7 cellular contexts compared by ENCODE assay signal in genomic region chr10:29590598-29591415, GRCh38. TPM values are rescaled to one million over a fixed set of nuclear protein-coding genes. Genes with fewer than 3 reads are reported as not detected.
A peak's percentile ranks its signal among the peaks of the same experiment; 100 is the strongest.
DNase-seq lines count a peak whose midpoint lies in the region; ATAC-seq and TF ChIP-seq lines count a peak whose summit lies in the region.

No MANE protein-coding gene starts in this region.

- no peak overlapping the region for H3K4me3 Mint-ChIP-seq in nephron

- peak overlapping the region; percentile 1 to 53 (median 9) for H3K27ac Mint-ChIP-seq in nephron

- TF ChIP-seq CTCF in nephron (IDR thresholded peaks at IDR 0.05; ENCODE audit: unreplicated experiment in 3 of 3), result peak; percentile 88 to 90 (median 90)

- H3K9me3 Mint-ChIP-seq in nephron, result no peaks in the 10 kb centered on the region

- H3K36me3 Mint-ChIP-seq in nephron (ENCODE audit: low read depth), result peaks cover 2% of the 10 kb centered on the region

- no peaks in the 10 kb centered on the region for H3K27me3 Mint-ChIP-seq in nephron (ENCODE audit: low read depth)

- DNase-seq in ELF-1 (ENCODE audit: low read depth, low spot score) (peak; percentile 39), KG1 (lab: John Stamatoyannopoulos, UW) (peak; percentile 68), SW 1271 (lab: John Stamatoyannopoulos, UW) (peak; percentile 21 to 83)

- H3K4me1 Mint-ChIP-seq in nephron, result peaks cover 65% of the 10 kb centered on the region

- ATAC-seq in esophagus mucosa (peak; percentile 51), HG03460 (IDR thresholded peaks at IDR 0.05; ENCODE audit: unreplicated experiment) (no peak), GM21367 (IDR thresholded peaks at IDR 0.05; ENCODE audit: unreplicated experiment) (no peak)

RNA-seq across cellular contexts. Expression of gene SVIL, which starts 44.0 kb away (rescaled TPM):
- total RNA-seq in esophagus mucosa, result 79.6 TPM
